In the genomic region with DNA sequence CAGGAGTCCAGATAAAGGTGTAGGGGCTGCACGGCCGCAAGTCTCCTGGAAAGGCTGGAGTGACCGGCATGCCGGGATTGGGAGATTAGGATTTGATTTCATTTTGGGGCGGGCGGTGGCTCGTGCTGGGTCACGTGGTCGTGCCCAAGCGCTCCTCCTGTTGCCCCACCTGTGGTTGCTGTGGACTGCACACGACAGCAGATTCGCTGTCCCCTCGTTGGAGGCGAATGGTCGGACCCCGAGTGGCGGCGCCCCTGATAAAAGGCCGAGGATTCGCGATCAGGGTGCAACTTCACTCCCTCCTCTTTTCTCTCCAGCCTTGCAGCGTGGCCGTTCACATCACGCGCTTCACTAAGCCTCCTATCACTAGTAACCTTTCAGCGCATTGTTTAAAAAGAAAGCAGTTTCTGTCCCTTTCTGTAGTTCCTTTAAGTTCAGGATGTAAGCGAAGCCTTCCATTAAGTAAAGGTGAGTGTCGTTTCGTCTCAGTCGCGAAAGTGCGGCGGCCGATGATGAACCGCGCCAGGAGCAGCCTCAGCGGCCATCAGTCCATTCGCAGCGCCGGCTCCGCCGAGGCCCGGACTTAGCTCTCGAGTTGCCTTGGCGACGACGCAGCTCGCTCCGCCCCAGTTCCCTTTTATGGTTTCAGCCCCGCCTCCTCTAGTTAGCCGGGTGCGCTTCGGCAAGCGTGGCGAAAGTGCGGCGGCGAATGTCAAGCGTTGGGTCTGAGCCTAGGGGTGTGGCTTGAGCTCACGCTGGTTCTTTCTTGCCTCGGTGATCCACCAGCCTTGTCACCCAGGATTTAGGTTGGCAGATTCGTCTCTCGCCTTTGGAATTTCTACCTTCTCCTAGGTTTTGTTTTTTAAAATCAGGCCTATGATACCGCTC, we compare ENCODE assay signal across 8 cellular contexts. TPM values are rescaled to one million over a fixed set of nuclear protein-coding genes. Genes with fewer than 3 reads are reported as not detected.
DNase-seq lines count a peak whose midpoint lies in the region; ATAC-seq, FAIRE-seq and TF ChIP-seq lines count a peak whose summit lies in the region.

No MANE protein-coding gene starts in this region.

- H3K4me3 Mint-ChIP-seq in type B pancreatic cell = peak overlapping the region; percentile 95

- no peaks in the 10 kb centered on the region for H3K9me3 Mint-ChIP-seq in type B pancreatic cell

- H3K27me3 Mint-ChIP-seq in type B pancreatic cell = no peaks in the 10 kb centered on the region

- H3K4me1 Mint-ChIP-seq in type B pancreatic cell (ENCODE audit: unreplicated experiment) = peaks cover 42% of the 10 kb centered on the region

- FAIRE-seq in G401.6 (lab: Jason Lieb, UNC) = peak; percentile 99

- peaks cover 5% of the 10 kb centered on the region for H3K36me3 Mint-ChIP-seq in type B pancreatic cell

- TF ChIP-seq CTCF in type B pancreatic cell (conservative IDR thresholded peaks at IDR 0.05) = no peak

- peak; percentile 95 for ATAC-seq in left cardiac atrium

- H3K27ac ChIP-seq in angular gyrus (ENCODE audit: low read depth, low read length) = peak overlapping the region; percentile 95

- DNase-seq in HCEC 1CT (peak; percentile 96), NCI-H1092 treated with DMSO at 0.1 percent for 48 hours (lab: John Stamatoyannopoulos, UW) (peak; percentile 95), T-helper 1 cell (peak; percentile 87 to 97 (median 93)), left cardiac atrium (peak; percentile 98), posterior cingulate gyrus (peak; percentile 98 to 100 (median 99)), type B pancreatic cell (ENCODE audit: extremely low spot score, unreplicated experiment) (peak; percentile 99)

- H3K27ac Mint-ChIP-seq in type B pancreatic cell = peak overlapping the region; percentile 100

- intact Hi-C loops in left cardiac atrium (cut with DNase I) (loop anchor here in 1 of 2 donors (5.0 kb wide), 1 partner anchor 86 kb away; the partner anchor contains the start of genes BLOC1S3 and TRAPPC6A), posterior cingulate gyrus (cut with DNase I) (loop anchor here (1.0 to 5.0 kb wide), 3 partner anchors 12 to 161 kb away; partner anchors contain the start of genes BLOC1S3, GEMIN7, MARK4 and TRAPPC6A)

RNA-seq across cellular contexts. Expression of gene PPP1R37, which starts 1.7 kb away (rescaled TPM):
- total RNA-seq in left cardiac atrium (10 to 100 TPM; 19.4 to 21.4 TPM), type B pancreatic cell (ENCODE audit: low replicate concordance) (44.7 and 63.7 TPM in 2 replicates)

RNA-seq across cellular contexts. Expression of gene GEMIN7, which starts 12.2 kb away (rescaled TPM):
- total RNA-seq in left cardiac atrium = 10 to 100 TPM; 13.9 to 14.1 TPM
- 32.2 and 35.6 TPM in 2 replicates for total RNA-seq in type B pancreatic cell (ENCODE audit: low replicate concordance)

RNA-seq across cellular contexts. Expression of gene ZNF296, which starts 15.0 kb away (rescaled TPM):
- total RNA-seq in left cardiac atrium (under 1 TPM; 0.44 to 0.73 TPM), type B pancreatic cell (ENCODE audit: low replicate concordance) (2.2 and 3.7 TPM in 2 replicates)

RNA-seq across cellular contexts. Expression of gene CLASRP, which starts 52.4 kb away (rescaled TPM):
- total RNA-seq in left cardiac atrium (10 to 100 TPM; 34.0 to 47.7 TPM), type B pancreatic cell (ENCODE audit: low replicate concordance) (80.4 and 111 TPM in 2 replicates)

Comparison
In these comparisons a context has a peak if more than half of its experiments do, and no peak if none do; other contexts are left out.
1. Peak in every context shown above with its lines: DNase-seq, ATAC-seq and H3K27ac ChIP-seq.